ENCODE assay signal across 1 cellular context in genomic region chr3:43770426-43771103, GRCh38.
TF ChIP-seq lines count a peak whose summit lies in the region.

No MANE protein-coding gene starts in this region.

TF ChIP-seq in K562, 482 proteins besides CTCF, POLR2A, EP300 and RAD21 (continued from another document and continues in another):
- TF ChIP-seq GTF2B (IDR thresholded peaks at IDR 0.05; ENCODE audit: extremely low read depth, insufficient read length) (no peak), DPF2 (IDR thresholded peaks at IDR 0.05) (peak; percentile 99), PKNOX1 (IDR thresholded peaks at IDR 0.05) (peak; percentile 88), ZFX (CRISPR knock-in tag; IDR thresholded peaks at IDR 0.05) (peak; percentile 77), KLF6 (CRISPR knock-in tag; IDR thresholded peaks at IDR 0.05; ENCODE audit: borderline replicate concordance) (0 out of 2 replicates have a peak, but pooled peaks have one; percentile 61), POLR3A (IDR thresholded peaks at IDR 0.05; ENCODE audit: borderline replicate concordance, extremely low read depth, insufficient read depth, insufficient read length) (no peak), HDAC2 (IDR thresholded peaks at IDR 0.05) (peak; percentile 70), HMGXB4 (CRISPR knock-in tag; IDR thresholded peaks at IDR 0.05) (peak; percentile 77; the same call in 1 of the 2 replicates), TAL1 (IDR thresholded peaks at IDR 0.05) (peak; percentile 87), ZNF41 (CRISPR knock-in tag; conservative IDR thresholded peaks at IDR 0.05) (0 out of 2 replicates have a peak, but pooled peaks have one; percentile 35), NFE2 (IDR thresholded peaks at IDR 0.05; ENCODE audit: low read depth) (peak; percentile 83), TCF3 (CRISPR knock-in tag; IDR thresholded peaks at IDR 0.05) (peak; percentile 92), HMBOX1 (IDR thresholded peaks at IDR 0.05) (0 out of 2 replicates have a peak, but pooled peaks have one; percentile 31), GATAD2A (IDR thresholded peaks at IDR 0.05) (peak; percentile 78; the same call in 1 of the 2 replicates), ZNF175 (CRISPR knock-in tag; IDR thresholded peaks at IDR 0.05; ENCODE audit: low read depth) (peak; percentile 13; the same call in 1 of the 2 replicates), MAZ (CRISPR knock-in tag; conservative IDR thresholded peaks at IDR 0.05 in 1 of 2, IDR thresholded peaks at IDR 0.05 in 1 of 2) (peak in 1 of 2 experiments; percentile 61; a peak in 2 of 4 replicates), SMARCA5 (IDR thresholded peaks at IDR 0.05) (no peak; the same call in 1 of the 2 replicates), BRD9 (IDR thresholded peaks at IDR 0.05; ENCODE audit: low read depth, partially characterized antibody) (no peak), CXXC5 (CRISPR knock-in tag; IDR thresholded peaks at IDR 0.05) (peak; percentile 51), HSF4 (CRISPR knock-in tag; IDR thresholded peaks at IDR 0.05; ENCODE audit: borderline replicate concordance) (peak; percentile 59), NR2F6 (CRISPR knock-in tag; IDR thresholded peaks at IDR 0.05) (0 out of 2 replicates have a peak, but pooled peaks have one; percentile 65), ZNF134 (CRISPR knock-in tag; conservative IDR thresholded peaks at IDR 0.05) (0 out of 2 replicates have a peak, but pooled peaks have one; percentile 15), ZNF766 (CRISPR knock-in tag; conservative IDR thresholded peaks at IDR 0.05) (peak; percentile 87), NBN (IDR thresholded peaks at IDR 0.05; ENCODE audit: low read depth) (0 out of 2 replicates have a peak, but pooled peaks have one; percentile 29), KLF16 (IDR thresholded peaks at IDR 0.05) (peak; percentile 45; the same call in 1 of the 2 replicates), E2F4 (CRISPR knock-in tag; IDR thresholded peaks at IDR 0.05; ENCODE audit: low read depth) (no peak), ZNF316 (IDR thresholded peaks at IDR 0.05) (no peak; the same call in 1 of the 2 replicates), ATF4 (CRISPR knock-in tag; IDR thresholded peaks at IDR 0.05) (peak; percentile 34; the same call in 1 of the 2 replicates), C11orf30 (IDR thresholded peaks at IDR 0.05; ENCODE audit: low read depth) (peak; percentile 70), NCOA1 (IDR thresholded peaks at IDR 0.05; ENCODE audit: low read depth) (peak; percentile 71), TAF7 (tag; IDR thresholded peaks at IDR 0.05) (no peak), TCF7 (IDR thresholded peaks at IDR 0.05; ENCODE audit: borderline replicate concordance) (peak; percentile 78), CREB3 (tag; conservative IDR thresholded peaks at IDR 0.05; ENCODE audit: low read depth) (0 out of 2 replicates have a peak, but pooled peaks have one; percentile 30), CHD4 (IDR thresholded peaks at IDR 0.05; ENCODE audit: insufficient read depth, insufficient replicate concordance, low read depth, low read length, poor library complexity, severe bottlenecking) (no peak), ETV6 (IDR thresholded peaks at IDR 0.05; ENCODE audit: borderline replicate concordance in 1 of 2, low read depth in 2 of 2, low read length in 1 of 2) (no peak), ETV6 (CRISPR knock-in tag; IDR thresholded peaks at IDR 0.05; ENCODE audit: borderline replicate concordance) (no peak), HDAC1 (IDR thresholded peaks at IDR 0.05) (peak in 1 of 2 experiments; percentile 48; a peak in 2 of 4 replicates), SOX6 (IDR thresholded peaks at IDR 0.05) (peak; percentile 79), ZNF584 (CRISPR knock-in tag; IDR thresholded peaks at IDR 0.05; ENCODE audit: low read depth) (0 out of 2 replicates have a peak, but pooled peaks have one; percentile 35), KAT7 (CRISPR knock-in tag; IDR thresholded peaks at IDR 0.05; ENCODE audit: borderline replicate concordance) (no peak), RCOR1 (IDR thresholded peaks at IDR 0.05; ENCODE audit: borderline replicate concordance in 1 of 2, low read depth in 2 of 2, low read length in 2 of 2) (peak in 1 of 2 experiments; percentile 36; a peak in 1 of 4 replicates), SUPT5H (IDR thresholded peaks at IDR 0.05) (no peak), MTA3 (IDR thresholded peaks at IDR 0.05; ENCODE audit: borderline replicate concordance) (peak; percentile 91; the same call in 1 of the 2 replicates), FOXJ3 (CRISPR knock-in tag; IDR thresholded peaks at IDR 0.05) (no peak), MAFG (tag; conservative IDR thresholded peaks at IDR 0.05) (0 out of 2 replicates have a peak, but pooled peaks have one; percentile 52), STAT5A (IDR thresholded peaks at IDR 0.05; ENCODE audit: borderline replicate concordance, low read length) (peak; percentile 80), ZNF740 (CRISPR knock-in tag; IDR thresholded peaks at IDR 0.05) (no peak), ZNF740 (tag; IDR thresholded peaks at IDR 0.05) (no peak), TBL1XR1 (IDR thresholded peaks at IDR 0.05; ENCODE audit: low read length in 2 of 2) (peak in 1 of 2 experiments; percentile 48; a peak in 1 of 4 replicates), ETS1 (conservative IDR thresholded peaks at IDR 0.05; ENCODE audit: control insufficient read depth, low read depth, low read length) (no peak), ILK (tag; IDR thresholded peaks at IDR 0.05; ENCODE audit: borderline replicate concordance, low read depth) (no peak), L3MBTL2 (IDR thresholded peaks at IDR 0.05) (peak; percentile 14; the same call in 1 of the 2 replicates), ZBTB26 (CRISPR knock-in tag; IDR thresholded peaks at IDR 0.05) (peak; percentile 31; the same call in 1 of the 2 replicates), UBTF (IDR thresholded peaks at IDR 0.05; ENCODE audit: borderline replicate concordance in 1 of 2, low read depth in 2 of 2, low read length in 2 of 2) (0 out of 4 replicates have a peak, but pooled peaks of 1 of the 2 experiments have one; percentile 45)
